2 cellular contexts compared by ENCODE assay signal in genomic region chr4:10456270-10457254, GRCh38.
TF ChIP-seq lines count a peak whose summit lies in the region.

No MANE protein-coding gene starts in this region.

TF ChIP-seq in A549, 52 proteins besides CTCF, POLR2A, EP300 and RAD21 (continued from another document):
- no peak for TF ChIP-seq HMGXB4 (CRISPR knock-in tag; IDR thresholded peaks at IDR 0.05; ENCODE audit: borderline replicate concordance)
- peak; percentile 55; the same call in 1 of the 2 replicates for TF ChIP-seq E2F6 (IDR thresholded peaks at IDR 0.05; ENCODE audit: borderline replicate concordance, low read depth)
- TF ChIP-seq JUN (IDR thresholded peaks at IDR 0.05): 0 out of 5 replicates have a peak, but pooled peaks of 1 of the 2 experiments have one; percentile 32
- peak; percentile 59 for TF ChIP-seq MAX (IDR thresholded peaks at IDR 0.05)
TF ChIP-seq in A549: peak in this region for 4.

TF ChIP-seq in SK-N-SH, 30 proteins besides CTCF, POLR2A, EP300 and RAD21 (continued from another document):
- no peak for TF ChIP-seq TAF1 (IDR thresholded peaks at IDR 0.05; ENCODE audit: borderline replicate concordance, low read depth, low read length)
- peak; percentile 32; the same call in 1 of the 2 replicates for TF ChIP-seq GABPA (IDR thresholded peaks at IDR 0.05; ENCODE audit: low read depth)
- no peak for TF ChIP-seq CHD2 (IDR thresholded peaks at IDR 0.05; ENCODE audit: low read length, partially characterized antibody)
- TF ChIP-seq IRF3 (IDR thresholded peaks at IDR 0.05; ENCODE audit: low read depth, low read length): no peak
